10 cellular contexts compared by ENCODE assay signal in the genomic region with DNA sequence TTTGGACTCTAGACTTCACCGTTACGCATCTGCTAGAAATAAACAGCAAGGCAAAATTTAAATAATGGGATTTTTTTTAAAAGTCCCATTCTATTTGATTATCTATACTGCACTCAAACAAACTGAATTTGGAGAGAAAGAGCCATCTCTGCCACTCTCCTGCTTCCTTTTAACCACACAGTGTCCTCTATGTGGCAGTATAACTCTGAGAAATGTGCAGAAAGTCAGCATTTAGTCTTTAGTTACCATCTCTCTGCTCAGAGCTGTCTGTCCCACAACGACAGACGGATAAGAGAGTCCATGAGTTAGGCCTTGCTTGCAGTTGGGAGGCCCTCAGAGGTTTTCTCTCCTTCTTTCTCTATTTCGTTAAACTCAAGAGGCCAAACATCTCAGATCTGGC. TPM values are rescaled to one million over a fixed set of nuclear protein-coding genes. Genes with fewer than 3 reads are reported as not detected.
DNase-seq lines count a peak whose midpoint lies in the region; ATAC-seq and TF ChIP-seq lines count a peak whose summit lies in the region.
"Had no signal": no experiment of that assay in that cellular context is flagged by ENCODE, and none has a peak within 500 bp of the region (broad histone marks: within the 10 kb centered on the region; RNA-seq: fewer than 3 reads in every experiment).

No MANE protein-coding gene starts in this region.

- no peak overlapping the region for H3K27ac ChIP-seq in thyroid gland

- peak; percentile 7 for TF ChIP-seq CTCF in activated CD8-positive, alpha-beta T cell treated with anti-CD3 and anti-CD28 coated beads for 36 hours (IDR thresholded peaks at IDR 0.05)
- TF ChIP-seq CTCF in fibroblast of villous mesenchyme (IDR thresholded peaks at IDR 0.05; ENCODE audit: insufficient read depth, low read depth, low read length) (peak; percentile 30), thyroid gland (IDR thresholded peaks at IDR 0.05) (peak in 4 of 6 experiments; percentile 12 to 60 (median 50))

- no peaks in the 10 kb centered on the region for H3K4me1 Mint-ChIP-seq in activated CD8-positive, alpha-beta T cell treated with anti-CD3 and anti-CD28 coated beads for 36 hours (ENCODE audit: low read depth)
- H3K4me1 Mint-ChIP-seq in activated CD8-positive, alpha-beta T cell treated with anti-CD3 and anti-CD28 coated beads, Interleukin-2, amount 10 ng/mL, durations not matched to agents 7 days and 5 days (ENCODE audit: low read depth): peaks cover 11% of the 10 kb centered on the region
- H3K4me1 Mint-ChIP-seq in activated CD4-positive, alpha-beta memory T cell treated with anti-CD3 and anti-CD28 coated beads, Interleukin-2, amount 10 ng/mL, durations not matched to agents 7 days and 5 days: peaks cover 5% of the 10 kb centered on the region

- H3K36me3 ChIP-seq in thyroid gland: no peaks in the 10 kb centered on the region

- no peak for ATAC-seq in activated CD8-positive, alpha-beta T cell treated with anti-CD3 and anti-CD28 coated beads for 36 hours
- no peak for ATAC-seq in activated CD8-positive, alpha-beta T cell treated with anti-CD3 and anti-CD28 coated beads, Interleukin-2, amount 10 ng/mL, durations not matched to agents 7 days and 5 days
- no peak for ATAC-seq in HG02973 (IDR thresholded peaks at IDR 0.05; ENCODE audit: unreplicated experiment)

- peaks cover 15% of the 10 kb centered on the region for H3K27me3 Mint-ChIP-seq in activated CD8-positive, alpha-beta T cell treated with anti-CD3 and anti-CD28 coated beads for 36 hours
- peaks cover 16% of the 10 kb centered on the region for H3K27me3 Mint-ChIP-seq in activated CD8-positive, alpha-beta T cell treated with anti-CD3 and anti-CD28 coated beads, Interleukin-2, amount 10 ng/mL, durations not matched to agents 7 days and 5 days (ENCODE audit: low read depth)
- peaks cover 10% of the 10 kb centered on the region for H3K27me3 Mint-ChIP-seq in activated CD4-positive, alpha-beta memory T cell treated with anti-CD3 and anti-CD28 coated beads, Interleukin-2, amount 10 ng/mL, durations not matched to agents 7 days and 5 days

- no peaks in the 10 kb centered on the region for H3K9me3 Mint-ChIP-seq in activated CD8-positive, alpha-beta T cell treated with anti-CD3 and anti-CD28 coated beads for 36 hours
- no peaks in the 10 kb centered on the region for H3K9me3 Mint-ChIP-seq in activated CD8-positive, alpha-beta T cell treated with anti-CD3 and anti-CD28 coated beads, Interleukin-2, amount 10 ng/mL, durations not matched to agents 7 days and 5 days (ENCODE audit: insufficient read depth)
- no peaks in the 10 kb centered on the region for H3K9me3 Mint-ChIP-seq in activated CD4-positive, alpha-beta memory T cell treated with anti-CD3 and anti-CD28 coated beads, Interleukin-2, amount 10 ng/mL, durations not matched to agents 7 days and 5 days

- intact Hi-C loops in activated CD8-positive, alpha-beta T cell treated with anti-CD3 and anti-CD28 coated beads for 36 hours (cut with micrococcal nuclease): no loop called here
- intact Hi-C loops in thyroid gland (cut with DNase I): no loop called here
- intact Hi-C loops in posterior cingulate gyrus (cut with DNase I): no loop called here

- CTCF ChIA-PET in activated CD8-positive, alpha-beta T cell treated with anti-CD3 and anti-CD28 coated beads for 36 hours (lab: Charles Lee): interaction anchor here (1.0 to 2.7 kb wide), 3 partner anchors 35 to 307 kb away, joined by 3 to 12 read pairs (median 3); no protein-coding TSS in a partner anchor
- CTCF ChIA-PET in activated CD8-positive, alpha-beta T cell treated with anti-CD3 and anti-CD28 coated beads, Interleukin-2, amount 10 ng/mL, durations not matched to agents 7 days and 5 days (lab: Charles Lee): interaction anchor here (1.6 to 4.0 kb wide), 2 partner anchors 13 to 282 kb away, joined by 3 to 18 read pairs; no protein-coding TSS in a partner anchor
- CTCF ChIA-PET in activated CD4-positive, alpha-beta memory T cell treated with anti-CD3 and anti-CD28 coated beads, Interleukin-2, amount 10 ng/mL, durations not matched to agents 7 days and 5 days (lab: Charles Lee): no interaction called here

- H3K36me3 Mint-ChIP-seq in activated CD8-positive, alpha-beta T cell treated with anti-CD3 and anti-CD28 coated beads for 36 hours (ENCODE audit: low read depth): no peaks in the 10 kb centered on the region
- no peaks in the 10 kb centered on the region for H3K36me3 Mint-ChIP-seq in activated CD8-positive, alpha-beta T cell treated with anti-CD3 and anti-CD28 coated beads, Interleukin-2, amount 10 ng/mL, durations not matched to agents 7 days and 5 days (ENCODE audit: low read depth)
- H3K36me3 Mint-ChIP-seq in activated CD4-positive, alpha-beta memory T cell treated with anti-CD3 and anti-CD28 coated beads, Interleukin-2, amount 10 ng/mL, durations not matched to agents 7 days and 5 days (ENCODE audit: low read depth): no peaks in the 10 kb centered on the region

- no peaks in the 10 kb centered on the region for H3K27me3 ChIP-seq in thyroid gland

- H3K9me3 ChIP-seq in thyroid gland: no peaks in the 10 kb centered on the region

- no peaks in the 10 kb centered on the region for H3K4me1 ChIP-seq in thyroid gland

- H3K4me3 ChIP-seq in fibroblast of villous mesenchyme (ENCODE audit: low read depth, low read length) (no peak overlapping the region), thyroid gland (replicated peaks in 1 of 3) (no peak overlapping the region)

- H3K4me3 Mint-ChIP-seq in activated CD8-positive, alpha-beta T cell treated with anti-CD3 and anti-CD28 coated beads for 36 hours: no peak overlapping the region
- H3K4me3 Mint-ChIP-seq in activated CD8-positive, alpha-beta T cell treated with anti-CD3 and anti-CD28 coated beads, Interleukin-2, amount 10 ng/mL, durations not matched to agents 7 days and 5 days: no peak overlapping the region
- no peak overlapping the region for H3K4me3 Mint-ChIP-seq in activated CD4-positive, alpha-beta memory T cell treated with anti-CD3 and anti-CD28 coated beads, Interleukin-2, amount 10 ng/mL, durations not matched to agents 7 days and 5 days

- WGBS in thyroid gland, 2 donors: 70 to 72% methylated on average over 5 of the region's 5 CpGs

- no peak for DNase-seq in activated CD8-positive, alpha-beta T cell treated with anti-CD3 and anti-CD28 coated beads for 36 hours
- no peak for DNase-seq in activated CD8-positive, alpha-beta T cell treated with anti-CD3 and anti-CD28 coated beads, Interleukin-2, amount 10 ng/mL, durations not matched to agents 7 days and 5 days
- DNase-seq in RPMI8226 (peak; percentile 13), fibroblast of villous mesenchyme (ENCODE audit: low read depth) (no peak), thyroid gland (no peak), posterior cingulate gyrus (no peak)
- no peak for DNase-seq in activated CD4-positive, alpha-beta memory T cell treated with anti-CD3 and anti-CD28 coated beads, Interleukin-2, amount 10 ng/mL, durations not matched to agents 7 days and 5 days
- DNase-seq: COR-L47, midbrain had no signal

- POLR2A ChIA-PET in activated CD8-positive, alpha-beta T cell treated with anti-CD3 and anti-CD28 coated beads for 36 hours (lab: Charles Lee): no interaction called here
- POLR2A ChIA-PET in activated CD8-positive, alpha-beta T cell treated with anti-CD3 and anti-CD28 coated beads, Interleukin-2, amount 10 ng/mL, durations not matched to agents 7 days and 5 days (lab: Charles Lee): no interaction called here
- POLR2A ChIA-PET in activated CD4-positive, alpha-beta memory T cell treated with anti-CD3 and anti-CD28 coated beads, Interleukin-2, amount 10 ng/mL, durations not matched to agents 7 days and 5 days (lab: Charles Lee): no interaction called here

- no peak overlapping the region for H3K27ac Mint-ChIP-seq in activated CD8-positive, alpha-beta T cell treated with anti-CD3 and anti-CD28 coated beads for 36 hours
- H3K27ac Mint-ChIP-seq in activated CD8-positive, alpha-beta T cell treated with anti-CD3 and anti-CD28 coated beads, Interleukin-2, amount 10 ng/mL, durations not matched to agents 7 days and 5 days: no peak overlapping the region
- no peak overlapping the region for H3K27ac Mint-ChIP-seq in activated CD4-positive, alpha-beta memory T cell treated with anti-CD3 and anti-CD28 coated beads, Interleukin-2, amount 10 ng/mL, durations not matched to agents 7 days and 5 days

- no peak for TF ChIP-seq POLR2A in thyroid gland (IDR thresholded peaks at IDR 0.05)

RNA-seq across cellular contexts. Expression of a gene that starts 21.2 kb away (rescaled TPM):
- total RNA-seq in activated CD8-positive, alpha-beta T cell treated with anti-CD3 and anti-CD28 coated beads for 36 hours: not detected
- total RNA-seq in activated CD8-positive, alpha-beta T cell treated with anti-CD3 and anti-CD28 coated beads, Interleukin-2, amount 10 ng/mL, durations not matched to agents 7 days and 5 days: under 1 TPM; 0.37 to 0.47 TPM
- total RNA-seq in fibroblast of villous mesenchyme (under 0.01 and 0.43 TPM in 2 replicates), thyroid gland (under 1 TPM; 0.22 to 0.94 (median 0.56) TPM)
- total RNA-seq in activated CD4-positive, alpha-beta memory T cell treated with anti-CD3 and anti-CD28 coated beads, Interleukin-2, amount 10 ng/mL, durations not matched to agents 7 days and 5 days: 1 to 10 TPM; 3.5 to 3.8 TPM
